Comparison of ENCODE assay signal across 19 cellular contexts in the genomic region with DNA sequence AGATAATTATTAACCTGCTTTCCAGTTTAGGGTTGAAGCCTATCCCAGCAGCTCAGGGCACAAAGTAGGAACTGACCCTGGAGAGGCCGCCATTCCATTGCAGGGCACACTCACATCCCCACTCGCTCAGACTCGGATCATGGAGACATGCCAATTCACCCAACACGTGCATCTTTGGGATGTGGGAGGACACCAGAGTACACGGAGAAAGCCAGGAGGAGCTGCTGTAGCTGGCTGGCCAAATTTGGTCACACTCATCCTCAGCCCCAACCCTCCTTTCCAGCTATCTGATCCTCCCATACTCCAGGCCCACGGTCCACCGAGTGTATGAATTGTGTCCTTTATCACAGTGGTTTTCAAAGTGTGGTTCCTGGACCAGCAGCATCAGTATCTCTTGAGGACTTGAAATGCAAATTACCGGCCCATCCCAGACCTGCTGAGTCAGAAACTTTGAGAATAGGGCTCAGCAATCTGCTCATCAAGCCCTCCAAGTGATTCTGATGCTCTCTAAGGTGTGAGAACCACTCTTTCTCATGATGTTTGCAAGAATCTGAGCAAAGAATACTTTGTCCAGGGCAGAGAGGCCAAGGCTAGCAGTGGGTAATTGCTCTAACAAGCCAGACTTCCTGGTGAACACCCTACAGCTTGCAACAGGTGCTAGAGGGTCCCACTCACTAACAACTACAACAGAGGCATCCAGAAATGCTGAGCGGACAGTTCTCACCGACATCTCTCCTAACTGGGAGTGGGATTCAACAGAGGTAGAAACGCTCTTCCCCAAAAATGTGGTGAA.
"Had no signal": no experiment of that assay in that cellular context is flagged by ENCODE, and none has a peak within 500 bp of the region (broad histone marks: within the 10 kb centered on the region; RNA-seq: fewer than 3 reads in every experiment).

No MANE protein-coding gene starts in this region.

- DNase-seq: activated CD4-positive, alpha-beta T cell treated with anti-CD3 and anti-CD28 coated beads, Interleukin-2, amount 50 U/mL, for 48 hours; activated naive CD4-positive, alpha-beta T cell; activated naive CD8-positive, alpha-beta T cell treated with anti-CD3 and anti-CD28 coated beads for 36 hours; activated T-cell treated with anti-CD3 and anti-CD28 coated beads for 4 hours; amniotic stem cell; caudate nucleus; endodermal cell; heart left ventricle; left ventricle myocardium superior; stimulated activated CD4-positive, alpha-beta T cell treated with anti-CD3 and anti-CD28 coated beads, Interleukin-12 subunit alpha, Interleukin-12 subunit beta, amount 100 ng/mL, for 4 hours; stimulated activated CD4-positive, alpha-beta T cell treated with anti-CD3 and anti-CD28 coated beads, Interleukin-1b, Interleukin-23, amount 100 ng/mL, for 48 hours; stimulated activated CD8-positive, alpha-beta memory T cell treated with anti-CD3 and anti-CD28 coated beads, Interleukin-4, amount 100 ng/mL, for 48 hours; stimulated activated naive CD4-positive, alpha-beta T cell; WERI-Rb-1 had no signal

- H3K9me3 ChIP-seq: gastrocnemius medialis, heart left ventricle, prostate gland, right atrium auricular region had no signal

- H3K27ac Mint-ChIP-seq: activated naive CD8-positive, alpha-beta T cell treated with anti-CD3 and anti-CD28 coated beads for 36 hours; activated T-helper 17 cell treated with anti-CD3 and anti-CD28 coated beads, Interleukin-2, amount 50 U/mL, for 72 hours; endodermal cell had no signal

- H3K36me3 Mint-ChIP-seq: activated naive CD8-positive, alpha-beta T cell treated with anti-CD3 and anti-CD28 coated beads for 36 hours had no signal

- H3K4me1 ChIP-seq: prostate gland had no signal

- H3K9me3 Mint-ChIP-seq: activated naive CD8-positive, alpha-beta T cell treated with anti-CD3 and anti-CD28 coated beads for 36 hours; activated T-helper 17 cell treated with anti-CD3 and anti-CD28 coated beads, Interleukin-2, amount 50 U/mL, for 72 hours; endodermal cell had no signal

- H3K27me3 ChIP-seq: dorsolateral prefrontal cortex, gastrocnemius medialis, heart left ventricle, right atrium auricular region had no signal

- H3K4me3 ChIP-seq: dorsolateral prefrontal cortex, gastrocnemius medialis, heart left ventricle, prostate gland, right atrium auricular region had no signal

- H3K27ac ChIP-seq: dorsolateral prefrontal cortex, heart left ventricle, prostate gland, right atrium auricular region, WERI-Rb-1 had no signal

- ATAC-seq: activated T-helper 17 cell treated with anti-CD3 and anti-CD28 coated beads, Interleukin-2, amount 50 U/mL, for 72 hours; gastrocnemius medialis; heart left ventricle; left ventricle myocardium superior had no signal

- H3K27me3 Mint-ChIP-seq: activated T-helper 17 cell treated with anti-CD3 and anti-CD28 coated beads, Interleukin-2, amount 50 U/mL, for 72 hours had no signal

- H3K36me3 ChIP-seq: gastrocnemius medialis, heart left ventricle, prostate gland, right atrium auricular region, WERI-Rb-1 had no signal

- H3K4me3 Mint-ChIP-seq: activated naive CD8-positive, alpha-beta T cell treated with anti-CD3 and anti-CD28 coated beads for 36 hours; activated T-helper 17 cell treated with anti-CD3 and anti-CD28 coated beads, Interleukin-2, amount 50 U/mL, for 72 hours; endodermal cell had no signal

- H3K4me1 Mint-ChIP-seq: activated T-helper 17 cell treated with anti-CD3 and anti-CD28 coated beads, Interleukin-2, amount 50 U/mL, for 72 hours had no signal
